Comparison of ENCODE assay signal across 22 cellular contexts in genomic region chr20:25644814-25645213, GRCh38. TPM values are rescaled to one million over a fixed set of nuclear protein-coding genes. Genes with fewer than 3 reads are reported as not detected.
DNase-seq lines count a peak whose midpoint lies in the region; ATAC-seq, FAIRE-seq and TF ChIP-seq lines count a peak whose summit lies in the region.
"Had no signal": no experiment of that assay in that cellular context is flagged by ENCODE, and none has a peak within 500 bp of the region (broad histone marks: within the 10 kb centered on the region; RNA-seq: fewer than 3 reads in every experiment).

No MANE protein-coding gene starts in this region.

- no peak for DNase-seq in HepG2 (ENCODE audit: low spot score)
- no peak for DNase-seq in right lobe of liver
- no peak for DNase-seq in frontal cortex (ENCODE audit: low spot score in 2 of 2)
- DNase-seq in small intestine, result no peak
- DNase-seq in GM10248 (ENCODE audit: extremely low spot score), result no peak
- DNase-seq: AML-193; Caco-2; Calu3; CD4-positive, alpha-beta T cell; CD8-positive, alpha-beta T cell; DMS79 treated with DMSO at 0.1 percent for 48 hours; GF-D8 had no signal

- POLR2A ChIA-PET in HepG2 (lab: Yijun Ruan, JAX), result no interaction called here
- POLR2A ChIA-PET in GM10248 (lab: Yijun Ruan, JAX), result no interaction called here

- no peaks in the 10 kb centered on the region for H3K79me2 ChIP-seq in HepG2 (ENCODE audit: insufficient read depth, low read length)

- H3K27me3 ChIP-seq in HepG2 (ENCODE audit: control insufficient read depth in 1 of 2, insufficient read depth in 2 of 2, low read length in 2 of 2) (no peaks in the 10 kb centered on the region), right lobe of liver (no peaks in the 10 kb centered on the region), small intestine (ENCODE audit: control insufficient read depth in 2 of 2, insufficient read depth in 2 of 2, low read length in 2 of 2) (no peaks in the 10 kb centered on the region)
- H3K27me3 ChIP-seq: BLaER1 treated with 17β-estradiol and CSF1 and Interleukin-3, amounts not matched to agents 10 nM and 100 nM had no signal

- no peak for ATAC-seq in HepG2
- no peak for ATAC-seq in right lobe of liver
- ATAC-seq in GM18520 (IDR thresholded peaks at IDR 0.05; ENCODE audit: unreplicated experiment), result no peak
- ATAC-seq: A549; CD8-positive, alpha-beta T cell; GM12878 had no signal

- H3K4me1 ChIP-seq in HepG2 (ENCODE audit: insufficient read depth, low read length), result no peaks in the 10 kb centered on the region
- no peaks in the 10 kb centered on the region for H3K4me1 ChIP-seq in right lobe of liver
- H3K4me1 ChIP-seq in small intestine (ENCODE audit: control insufficient read depth in 2 of 2, insufficient read depth in 1 of 2, low read depth in 1 of 2, low read length in 1 of 2), result no peaks in the 10 kb centered on the region
- H3K4me1 ChIP-seq: A549, Caco-2 had no signal

- H3K36me3 ChIP-seq in HepG2 (replicated peaks in 1 of 2; ENCODE audit: control insufficient read depth in 1 of 2, insufficient read depth in 2 of 2, low read length in 2 of 2), result no peaks in the 10 kb centered on the region
- H3K36me3 ChIP-seq in right lobe of liver, result peaks cover 0 to 3% (median 0%) of the 10 kb centered on the region in 4 donors
- H3K36me3 ChIP-seq in small intestine (ENCODE audit: control insufficient read depth in 2 of 2, insufficient read depth in 2 of 2, low read length in 2 of 2), result no peaks in the 10 kb centered on the region

- no peak overlapping the region for H3K4me2 ChIP-seq in HepG2 (ENCODE audit: low read depth, low read length)
- H3K4me2 ChIP-seq: A549; BLaER1 treated with 17β-estradiol and CSF1 and Interleukin-3, amounts not matched to agents 10 nM and 100 nM had no signal

- intact Hi-C loops in HepG2 (cut with micrococcal nuclease; ENCODE audit: unreplicated experiment), result no loop called here
- intact Hi-C loops in right lobe of liver (cut with DNase I), result no loop called here

- in situ Hi-C loops in HepG2 (cut with HindIII; ENCODE audit: extremely low pct_ligation_motif_present, low pct_unique_long_range_greater_than_20kb), result no loop called here

- H3K9ac ChIP-seq in HepG2 (ENCODE audit: insufficient read depth, low read depth, low read length), result no peak overlapping the region
- H3K9ac ChIP-seq: BLaER1 treated with 17β-estradiol and CSF1 and Interleukin-3, amounts not matched to agents 10 nM and 100 nM had no signal

- TF ChIP-seq RAD21 in HepG2 (CRISPR knock-in tag; IDR thresholded peaks at IDR 0.05), result no peak

- H3K9me3 ChIP-seq in HepG2 (ENCODE audit: low read length) (no peaks in the 10 kb centered on the region), right lobe of liver (no peaks in the 10 kb centered on the region), small intestine (ENCODE audit: control insufficient read depth, low read depth) (no peaks in the 10 kb centered on the region)

- TF ChIP-seq EP300 in HepG2 (IDR thresholded peaks at IDR 0.05; ENCODE audit: low read depth in 2 of 2, low read length in 2 of 2) (no peak), HepG2 (CRISPR knock-in tag; IDR thresholded peaks at IDR 0.05; ENCODE audit: borderline replicate concordance) (no peak)

- H2AFZ ChIP-seq in HepG2 (ENCODE audit: low read length), result no peak overlapping the region

- TF ChIP-seq CTCF in HepG2 (CRISPR knock-in tag; IDR thresholded peaks at IDR 0.05), result no peak
- TF ChIP-seq CTCF in right lobe of liver (IDR thresholded peaks at IDR 0.05), result no peak
- TF ChIP-seq CTCF in GM10248 (IDR thresholded peaks at IDR 0.05; ENCODE audit: control extremely low read depth, extremely low read depth, low read depth, missing control alignments), result no peak

- FAIRE-seq in HepG2 (lab: Jason Lieb, UNC), result no peak
- FAIRE-seq in frontal cortex (lab: Jason Lieb, UNC), result peak; percentile 56
- peak; percentile 65 for FAIRE-seq in small intestine (lab: Jason Lieb, UNC)
- FAIRE-seq: A549, D721Med, GM12878, GM12892, GM18507, GM19239 had no signal

- H3K4me3 ChIP-seq in HepG2 (replicated peaks in 1 of 3; ENCODE audit: insufficient read depth in 1 of 3, low read depth in 2 of 3, low read length in 3 of 3) (no peak overlapping the region), right lobe of liver (no peak overlapping the region), small intestine (ENCODE audit: low read depth in 1 of 2, low read length in 2 of 2) (no peak overlapping the region)
- H3K4me3 ChIP-seq: A549; BLaER1 treated with 17β-estradiol and CSF1 and Interleukin-3, amounts not matched to agents 10 nM and 100 nM; GM12878 had no signal

- H3K27ac ChIP-seq in HepG2 (ENCODE audit: extremely low read length, insufficient read depth, low read length) (no peak overlapping the region), right lobe of liver (no peak overlapping the region), small intestine (ENCODE audit: low read depth in 1 of 2, low read length in 1 of 2) (no peak overlapping the region)
- H3K27ac ChIP-seq: 22Rv1; A549; BLaER1 treated with 17β-estradiol and CSF1 and Interleukin-3, amounts not matched to agents 10 nM and 100 nM; C4-2B had no signal

- no peak for TF ChIP-seq POLR2A in HepG2 (IDR thresholded peaks at IDR 0.05; ENCODE audit: insufficient read depth in 1 of 2, low read depth in 2 of 2, low read length in 2 of 2)
- TF ChIP-seq POLR2A in right lobe of liver (IDR thresholded peaks at IDR 0.05), result no peak

- 99% methylated on average over 3 of the region's 3 CpGs for WGBS in HepG2 (ENCODE audit: low lambda C conversion rate)
- 92% methylated on average over 3 of the region's 3 CpGs for WGBS in right lobe of liver (ENCODE audit: insufficient coverage, low coverage, low lambda C conversion rate, missing lambda C conversion rate)
- WGBS in small intestine, 3 donors, result 81 to 98% (median 96%) methylated on average over 3 of the region's 3 CpGs

- no TSS peak for BruUV-seq in HepG2 (replicated peaks; lab: Mats Ljungman, UMichigan)

- CTCF ChIA-PET in HepG2 (lab: Yijun Ruan, JAX; ENCODE audit: low intra/inter-chr PET ratio, low total read pairs), result no interaction called here
- CTCF ChIA-PET in GM10248 (lab: Yijun Ruan, JAX), result interaction anchor here (1.6 kb wide), 1 partner anchor 10 kb away, joined by 5 read pairs; no protein-coding TSS in a partner anchor

- H4K20me1 ChIP-seq in HepG2 (ENCODE audit: insufficient read depth, low read length), result no peaks in the 10 kb centered on the region
- H4K20me1 ChIP-seq: BLaER1 treated with 17β-estradiol and CSF1 and Interleukin-3, amounts not matched to agents 10 nM and 100 nM had no signal

RNA-seq across cellular contexts. Expression of gene NANP, which starts 21.0 kb away (rescaled TPM):
- total RNA-seq in HepG2 (2016; rRNA removed; fragmentation: Illumina TruSeq; extraction: Trizol) (21.5 and 31.0 TPM in 2 replicates), right lobe of liver (1 to 10 TPM; 1.8 to 3.3 (median 2.4) TPM), frontal cortex (6.5 TPM)
- 3.5 and 3.6 TPM in 2 replicates for total RNA-seq in HepG2 (2016; cell fraction: cytosol; rRNA removed; fragmentation: Illumina TruSeq; extraction: Trizol; ENCODE audit: low read depth)
- total RNA-seq in HepG2 (2016; cell fraction: insoluble cytoplasmic fraction; rRNA removed; fragmentation: Illumina TruSeq; extraction: Trizol), result 22.0 and 31.9 TPM in 2 replicates
- total RNA-seq in HepG2 (2016; cell fraction: membrane; rRNA removed; fragmentation: Illumina TruSeq; extraction: Trizol), result 15.3 and 16.9 TPM in 2 replicates
- total RNA-seq in HepG2 (2016; cell fraction: nucleus; rRNA removed; fragmentation: Illumina TruSeq; extraction: Trizol), result 15.0 and 17.4 TPM in 2 replicates
- polyA plus RNA-seq in HepG2 (2011; rRNA removed) (8.6 and 8.9 TPM in 2 replicates), small intestine (1 to 10 TPM; 1.6 to 3.2 (median 2.2) TPM)
- 6.1 and 8.7 TPM in 2 replicates for polyA plus RNA-seq in HepG2 (2011; cell fraction: cytosol; rRNA removed)
- 3.6 and 5.3 TPM in 2 replicates for polyA plus RNA-seq in HepG2 (2011; cell fraction: nucleus; rRNA removed)
- polyA plus RNA-seq in HepG2 (2012), result 9.3 and 12.7 TPM in 2 replicates
- polyA plus RNA-seq in HepG2 (2016; cell fraction: cytosol; fragmentation: Illumina TruSeq; extraction: Trizol; ENCODE audit: low read depth), result 1.2 and 1.4 TPM in 2 replicates
- 27.2 and 29.9 TPM in 2 replicates for polyA plus RNA-seq in HepG2 (2016; cell fraction: insoluble cytoplasmic fraction; fragmentation: Illumina TruSeq; extraction: Trizol; ENCODE audit: low read depth)
- 5.8 and 6.1 TPM in 2 replicates for polyA plus RNA-seq in HepG2 (2016; cell fraction: membrane; fragmentation: Illumina TruSeq; extraction: Trizol; ENCODE audit: low read depth)
- polyA plus RNA-seq in HepG2 (2016; cell fraction: nucleus; fragmentation: Illumina TruSeq; extraction: Trizol; ENCODE audit: insufficient read depth, low read depth), result 15.0 and 15.3 TPM in 2 replicates
- polyA minus RNA-seq in HepG2 (2011; rRNA and poly(A)+ RNA removed; ENCODE audit: low replicate concordance), result 2.8 and 8.0 TPM in 2 replicates
- 8.9 and 9.8 TPM in 2 replicates for polyA minus RNA-seq in HepG2 (2011; cell fraction: cytosol; rRNA and poly(A)+ RNA removed)
- polyA minus RNA-seq in HepG2 (2011; cell fraction: nucleus; rRNA and poly(A)+ RNA removed), result 22.1 and 25.1 TPM in 2 replicates

RNA-seq across cellular contexts. Expression of gene ZNF337, which starts 51.8 kb away (rescaled TPM):
- total RNA-seq in HepG2 (2016; rRNA removed; fragmentation: Illumina TruSeq; extraction: Trizol), result 19.0 and 19.6 TPM in 2 replicates
- total RNA-seq in HepG2 (2016; cell fraction: cytosol; rRNA removed; fragmentation: Illumina TruSeq; extraction: Trizol; ENCODE audit: low read depth), result 2.2 and 3.0 TPM in 2 replicates
- 18.2 and 18.3 TPM in 2 replicates for total RNA-seq in HepG2 (2016; cell fraction: insoluble cytoplasmic fraction; rRNA removed; fragmentation: Illumina TruSeq; extraction: Trizol)
- total RNA-seq in HepG2 (2016; cell fraction: membrane; rRNA removed; fragmentation: Illumina TruSeq; extraction: Trizol), result 7.8 and 8.0 TPM in 2 replicates
- 24.6 and 29.8 TPM in 2 replicates for total RNA-seq in HepG2 (2016; cell fraction: nucleus; rRNA removed; fragmentation: Illumina TruSeq; extraction: Trizol)
- 17.0 and 22.8 TPM in 2 replicates for polyA plus RNA-seq in HepG2 (2011; rRNA removed)
- 5.9 and 8.4 TPM in 2 replicates for polyA plus RNA-seq in HepG2 (2011; cell fraction: cytosol; rRNA removed)
- 55.7 and 72.7 TPM in 2 replicates for polyA plus RNA-seq in HepG2 (2011; cell fraction: nucleus; rRNA removed)
- polyA plus RNA-seq in HepG2 (2012), result 15.5 and 18.3 TPM in 2 replicates
- 0.73 and 0.76 TPM in 2 replicates for polyA plus RNA-seq in HepG2 (2016; cell fraction: cytosol; fragmentation: Illumina TruSeq; extraction: Trizol; ENCODE audit: low read depth)
- polyA plus RNA-seq in HepG2 (2016; cell fraction: insoluble cytoplasmic fraction; fragmentation: Illumina TruSeq; extraction: Trizol; ENCODE audit: low read depth), result 11.0 and 11.6 TPM in 2 replicates
- polyA plus RNA-seq in HepG2 (2016; cell fraction: membrane; fragmentation: Illumina TruSeq; extraction: Trizol; ENCODE audit: low read depth), result 2.0 and 2.3 TPM in 2 replicates
- 53.5 and 55.7 TPM in 2 replicates for polyA plus RNA-seq in HepG2 (2016; cell fraction: nucleus; fragmentation: Illumina TruSeq; extraction: Trizol; ENCODE audit: insufficient read depth, low read depth)
- polyA minus RNA-seq in HepG2 (2011; rRNA and poly(A)+ RNA removed; ENCODE audit: low replicate concordance), result 9.7 and 16.6 TPM in 2 replicates
- polyA minus RNA-seq in HepG2 (2011; cell fraction: cytosol; rRNA and poly(A)+ RNA removed), result 8.7 and 9.0 TPM in 2 replicates
- polyA minus RNA-seq in HepG2 (2011; cell fraction: nucleus; rRNA and poly(A)+ RNA removed), result 34.9 and 55.6 TPM in 2 replicates
- 1 to 10 TPM; 2.9 to 4.8 (median 4.3) TPM for total RNA-seq in right lobe of liver
- 24.1 TPM for total RNA-seq in frontal cortex
- polyA plus RNA-seq in small intestine, result 1 to 10 TPM; 3.8 to 8.3 (median 4.9) TPM

RNA-seq across cellular contexts. Expression of gene NINL, which starts 59.5 kb away (rescaled TPM):
- total RNA-seq in HepG2 (2016; rRNA removed; fragmentation: Illumina TruSeq; extraction: Trizol) (23.3 and 34.3 TPM in 2 replicates), right lobe of liver (10 to 100 TPM in 1 of 6 experiments, 1 to 10 TPM in 5; 3.6 to 16.0 (median 7.1) TPM), frontal cortex (20.0 TPM)
- 7.4 and 10.8 TPM in 2 replicates for total RNA-seq in HepG2 (2016; cell fraction: cytosol; rRNA removed; fragmentation: Illumina TruSeq; extraction: Trizol; ENCODE audit: low read depth)
- 20.1 and 34.4 TPM in 2 replicates for total RNA-seq in HepG2 (2016; cell fraction: insoluble cytoplasmic fraction; rRNA removed; fragmentation: Illumina TruSeq; extraction: Trizol)
- total RNA-seq in HepG2 (2016; cell fraction: membrane; rRNA removed; fragmentation: Illumina TruSeq; extraction: Trizol), result 11.6 and 15.7 TPM in 2 replicates
- 37.4 and 38.1 TPM in 2 replicates for total RNA-seq in HepG2 (2016; cell fraction: nucleus; rRNA removed; fragmentation: Illumina TruSeq; extraction: Trizol)
- polyA plus RNA-seq in HepG2 (2011; rRNA removed) (32.3 and 34.6 TPM in 2 replicates), small intestine (1 to 10 TPM; 1.1 to 6.0 (median 5.0) TPM)
- polyA plus RNA-seq in HepG2 (2011; cell fraction: cytosol; rRNA removed), result 24.8 and 25.8 TPM in 2 replicates
- polyA plus RNA-seq in HepG2 (2011; cell fraction: nucleus; rRNA removed), result 114 and 118 TPM in 2 replicates
- 38.7 and 42.0 TPM in 2 replicates for polyA plus RNA-seq in HepG2 (2012)
- polyA plus RNA-seq in HepG2 (2016; cell fraction: cytosol; fragmentation: Illumina TruSeq; extraction: Trizol; ENCODE audit: low read depth), result 3.0 and 3.7 TPM in 2 replicates
- 19.3 and 24.8 TPM in 2 replicates for polyA plus RNA-seq in HepG2 (2016; cell fraction: insoluble cytoplasmic fraction; fragmentation: Illumina TruSeq; extraction: Trizol; ENCODE audit: low read depth)
- polyA plus RNA-seq in HepG2 (2016; cell fraction: membrane; fragmentation: Illumina TruSeq; extraction: Trizol; ENCODE audit: low read depth), result 8.1 TPM in 2 replicates
- 90.8 and 96.3 TPM in 2 replicates for polyA plus RNA-seq in HepG2 (2016; cell fraction: nucleus; fragmentation: Illumina TruSeq; extraction: Trizol; ENCODE audit: insufficient read depth, low read depth)
- 1.7 and 32.6 TPM in 2 replicates for polyA minus RNA-seq in HepG2 (2011; rRNA and poly(A)+ RNA removed; ENCODE audit: low replicate concordance)
- 6.9 and 8.0 TPM in 2 replicates for polyA minus RNA-seq in HepG2 (2011; cell fraction: cytosol; rRNA and poly(A)+ RNA removed)
- polyA minus RNA-seq in HepG2 (2011; cell fraction: nucleus; rRNA and poly(A)+ RNA removed), result 46.9 and 49.6 TPM in 2 replicates
